ENCODE assay signal across 13 cellular contexts in genomic region chr12:118145113-118145797, GRCh38. TPM values are rescaled to one million over a fixed set of nuclear protein-coding genes. Genes with fewer than 3 reads are reported as not detected.
DNase-seq lines count a peak whose midpoint lies in the region; ATAC-seq and TF ChIP-seq lines count a peak whose summit lies in the region.
"Had no signal": no experiment of that assay in that cellular context is flagged by ENCODE, and none has a peak within 500 bp of the region (broad histone marks: within the 10 kb centered on the region; RNA-seq: fewer than 3 reads in every experiment).

No MANE protein-coding gene starts in this region.

- no peak overlapping the region for H3K4me3 Mint-ChIP-seq in glutamatergic neuron (ENCODE audit: unreplicated experiment)
- H3K4me3 Mint-ChIP-seq in CD4-positive, alpha-beta T cell = no peak overlapping the region
- H3K4me3 Mint-ChIP-seq: activated naive CD8-positive, alpha-beta T cell treated with anti-CD3 and anti-CD28 coated beads, Interleukin-2, amount 10 ng/mL, durations not matched to agents 7 days and 5 days had no signal

- peaks cover 3% of the 10 kb centered on the region for H3K27me3 Mint-ChIP-seq in glutamatergic neuron (ENCODE audit: unreplicated experiment)
- H3K27me3 Mint-ChIP-seq in CD4-positive, alpha-beta T cell = no peaks in the 10 kb centered on the region
- H3K27me3 Mint-ChIP-seq: activated naive CD8-positive, alpha-beta T cell treated with anti-CD3 and anti-CD28 coated beads, Interleukin-2, amount 10 ng/mL, durations not matched to agents 7 days and 5 days had no signal

- TF ChIP-seq CTCF in GM10266 (IDR thresholded peaks at IDR 0.05; ENCODE audit: control insufficient read depth, insufficient read depth, low read depth, missing control alignments) = no peak
- TF ChIP-seq CTCF in glutamatergic neuron (IDR thresholded peaks at IDR 0.05; ENCODE audit: partially characterized antibody, unreplicated experiment) = no peak
- no peak for TF ChIP-seq CTCF in CD4-positive, alpha-beta T cell (IDR thresholded peaks at IDR 0.05)

- no peak overlapping the region for H3K27ac ChIP-seq in CD4-positive, alpha-beta T cell (ENCODE audit: low read depth, low read length)

- peak overlapping the region; percentile 45 for H3K27ac Mint-ChIP-seq in glutamatergic neuron (ENCODE audit: unreplicated experiment)
- no peak overlapping the region for H3K27ac Mint-ChIP-seq in CD4-positive, alpha-beta T cell
- H3K27ac Mint-ChIP-seq: activated naive CD8-positive, alpha-beta T cell treated with anti-CD3 and anti-CD28 coated beads, Interleukin-2, amount 10 ng/mL, durations not matched to agents 7 days and 5 days had no signal

- DNase-seq in GM10266 (ENCODE audit: extremely low spot score) (peak; percentile 28), KBM-7 (peak; percentile 19), glutamatergic neuron (no peak), RKO (ENCODE audit: low spot score) (no peak), NCI-H1092 (lab: John Stamatoyannopoulos, UW) (no peak)
- DNase-seq in CD4-positive, alpha-beta T cell = no peak
- DNase-seq: activated naive CD8-positive, alpha-beta T cell treated with anti-CD3 and anti-CD28 coated beads, Interleukin-2, amount 10 ng/mL, durations not matched to agents 7 days and 5 days; dermis blood vessel endothelial cell; head of caudate nucleus; NCI-H187 treated with DMSO at 0.1 percent for 48 hours; trophoblast cell had no signal

- ATAC-seq in GM19438 (IDR thresholded peaks at IDR 0.05; ENCODE audit: low read depth, unreplicated experiment) = peak; percentile 55
- no peak for ATAC-seq in GM19035 (IDR thresholded peaks at IDR 0.05; ENCODE audit: unreplicated experiment)
- ATAC-seq in CD4-positive, alpha-beta T cell (ENCODE audit: poor library complexity) = no peak

- in situ Hi-C loops in KBM-7 (cut with MboI; ENCODE audit: low pct_unique_long_range_greater_than_20kb, low sequenced_read_pairs) = no loop called here

- H3K36me3 Mint-ChIP-seq in glutamatergic neuron (ENCODE audit: unreplicated experiment) = no peaks in the 10 kb centered on the region
- H3K36me3 Mint-ChIP-seq in CD4-positive, alpha-beta T cell (ENCODE audit: low read depth) = peaks cover 84% of the 10 kb centered on the region

- H3K4me1 Mint-ChIP-seq in glutamatergic neuron (ENCODE audit: low read depth, unreplicated experiment) = peaks cover 6% of the 10 kb centered on the region
- peaks cover 5% of the 10 kb centered on the region for H3K4me1 Mint-ChIP-seq in CD4-positive, alpha-beta T cell (ENCODE audit: low read depth)
- H3K4me1 Mint-ChIP-seq: activated naive CD8-positive, alpha-beta T cell treated with anti-CD3 and anti-CD28 coated beads, Interleukin-2, amount 10 ng/mL, durations not matched to agents 7 days and 5 days had no signal

- H3K27me3 ChIP-seq in CD4-positive, alpha-beta T cell (ENCODE audit: control insufficient read depth, insufficient read depth, low read length) = no peaks in the 10 kb centered on the region

- H3K9me3 ChIP-seq in CD4-positive, alpha-beta T cell (ENCODE audit: control insufficient read depth, low read length) = no peaks in the 10 kb centered on the region

- intact Hi-C loops in CD4-positive, alpha-beta T cell (cut with DNase I, micrococcal nuclease) = no loop called here

- CTCF ChIA-PET in CD4-positive, alpha-beta T cell (lab: Charles Lee) = no interaction called here

- POLR2A ChIA-PET in CD4-positive, alpha-beta T cell (lab: Charles Lee) = no interaction called here

- H3K9me3 Mint-ChIP-seq in glutamatergic neuron (ENCODE audit: unreplicated experiment) = peaks cover 2% of the 10 kb centered on the region
- H3K9me3 Mint-ChIP-seq in CD4-positive, alpha-beta T cell = no peaks in the 10 kb centered on the region
- H3K9me3 Mint-ChIP-seq: activated naive CD8-positive, alpha-beta T cell treated with anti-CD3 and anti-CD28 coated beads, Interleukin-2, amount 10 ng/mL, durations not matched to agents 7 days and 5 days had no signal

RNA-seq across cellular contexts. Expression of gene PEBP1, which starts 9.3 kb away (rescaled TPM):
- 224 TPM for total RNA-seq in glutamatergic neuron (ENCODE audit: unreplicated experiment)
- 100 to 1,000 TPM; 116 to 119 TPM for total RNA-seq in CD4-positive, alpha-beta T cell

RNA-seq across cellular contexts. Expression of gene VSIG10, which starts 41.4 kb away (rescaled TPM):
- total RNA-seq in glutamatergic neuron (ENCODE audit: unreplicated experiment) = 13.3 TPM
- total RNA-seq in CD4-positive, alpha-beta T cell = 1 to 10 TPM; 2.2 TPM

Comparison
In these comparisons a context has a peak if more than half of its experiments do, and no peak if none do; other contexts are left out.
1. DNase-seq: peak in GM10266 (single experiment) and KBM-7 (single experiment); none in glutamatergic neuron (single experiment), CD4-positive, alpha-beta T cell (0 of 10), RKO (single experiment) and NCI-H1092 (single experiment).